ENCODE assay signal across 1 cellular context in the genomic region with DNA sequence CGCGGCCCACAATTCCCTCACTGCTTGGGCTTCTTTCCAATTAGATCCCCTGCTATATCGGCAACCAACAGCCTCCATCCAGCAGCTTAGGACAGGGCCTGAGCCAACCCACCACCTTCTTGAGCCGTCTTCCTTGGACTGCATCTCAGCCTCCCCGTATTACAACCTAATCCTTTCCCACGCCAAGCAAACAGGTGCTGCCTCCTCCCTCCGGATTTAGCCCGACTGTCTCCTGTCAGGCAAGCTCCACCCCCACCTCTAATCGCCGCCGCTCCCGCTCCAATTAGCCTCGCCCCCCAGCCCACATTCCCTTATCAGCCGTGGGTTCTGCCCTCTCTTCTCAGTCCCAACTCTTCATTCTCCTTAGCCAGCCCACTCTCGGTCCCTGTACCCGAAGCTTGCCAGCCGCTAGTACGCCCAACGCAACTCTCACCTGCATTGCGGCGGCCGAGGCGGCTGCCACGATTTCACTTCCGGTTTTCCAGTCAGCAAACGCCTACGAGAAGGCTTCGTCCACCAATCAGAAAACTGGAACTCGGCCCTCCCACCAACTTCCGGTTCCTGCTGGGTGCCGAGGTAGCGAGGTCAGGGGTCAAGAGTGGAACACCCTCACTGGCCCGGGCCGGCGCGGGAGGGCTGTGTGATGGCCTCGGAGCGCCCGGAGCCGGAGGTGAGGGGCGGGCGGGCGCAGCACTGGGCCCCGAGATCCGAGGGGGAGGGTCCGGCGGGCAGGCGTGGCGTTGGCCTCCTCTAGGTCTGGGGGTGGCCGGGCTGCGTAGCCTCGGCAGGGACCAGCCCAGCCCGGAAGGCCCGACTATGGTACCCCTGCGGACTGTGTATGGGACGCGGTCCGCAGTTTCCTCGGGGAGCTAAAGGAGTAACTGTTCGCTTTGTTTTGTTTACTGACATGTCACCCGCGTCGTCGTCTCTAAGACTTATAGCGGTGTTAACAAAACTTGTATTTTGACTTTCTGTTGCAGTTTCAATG.
TF ChIP-seq lines count a peak whose summit lies in the region.

A gene with protein sequence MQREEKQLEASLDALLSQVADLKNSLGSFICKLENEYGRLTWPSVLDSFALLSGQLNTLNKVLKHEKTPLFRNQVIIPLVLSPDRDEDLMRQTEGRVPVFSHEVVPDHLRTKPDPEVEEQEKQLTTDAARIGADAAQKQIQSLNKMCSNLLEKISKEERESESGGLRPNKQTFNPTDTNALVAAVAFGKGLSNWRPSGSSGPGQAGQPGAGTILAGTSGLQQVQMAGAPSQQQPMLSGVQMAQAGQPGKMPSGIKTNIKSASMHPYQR (minus strand): TSS at position 475 of the 988 bp plus-strand sequence. CDS start 36 bp downstream, at position 439.
Gene SZT2, plus strand, starts transcription at position 574 of the 988 bp plus-strand sequence. Its CDS starts 70 bp downstream, at position 644.

TF ChIP-seq in WTC11, 78 proteins besides CTCF, POLR2A, EP300 and RAD21 (continued from another document and continues in another):
- TF ChIP-seq, protein P1, sequence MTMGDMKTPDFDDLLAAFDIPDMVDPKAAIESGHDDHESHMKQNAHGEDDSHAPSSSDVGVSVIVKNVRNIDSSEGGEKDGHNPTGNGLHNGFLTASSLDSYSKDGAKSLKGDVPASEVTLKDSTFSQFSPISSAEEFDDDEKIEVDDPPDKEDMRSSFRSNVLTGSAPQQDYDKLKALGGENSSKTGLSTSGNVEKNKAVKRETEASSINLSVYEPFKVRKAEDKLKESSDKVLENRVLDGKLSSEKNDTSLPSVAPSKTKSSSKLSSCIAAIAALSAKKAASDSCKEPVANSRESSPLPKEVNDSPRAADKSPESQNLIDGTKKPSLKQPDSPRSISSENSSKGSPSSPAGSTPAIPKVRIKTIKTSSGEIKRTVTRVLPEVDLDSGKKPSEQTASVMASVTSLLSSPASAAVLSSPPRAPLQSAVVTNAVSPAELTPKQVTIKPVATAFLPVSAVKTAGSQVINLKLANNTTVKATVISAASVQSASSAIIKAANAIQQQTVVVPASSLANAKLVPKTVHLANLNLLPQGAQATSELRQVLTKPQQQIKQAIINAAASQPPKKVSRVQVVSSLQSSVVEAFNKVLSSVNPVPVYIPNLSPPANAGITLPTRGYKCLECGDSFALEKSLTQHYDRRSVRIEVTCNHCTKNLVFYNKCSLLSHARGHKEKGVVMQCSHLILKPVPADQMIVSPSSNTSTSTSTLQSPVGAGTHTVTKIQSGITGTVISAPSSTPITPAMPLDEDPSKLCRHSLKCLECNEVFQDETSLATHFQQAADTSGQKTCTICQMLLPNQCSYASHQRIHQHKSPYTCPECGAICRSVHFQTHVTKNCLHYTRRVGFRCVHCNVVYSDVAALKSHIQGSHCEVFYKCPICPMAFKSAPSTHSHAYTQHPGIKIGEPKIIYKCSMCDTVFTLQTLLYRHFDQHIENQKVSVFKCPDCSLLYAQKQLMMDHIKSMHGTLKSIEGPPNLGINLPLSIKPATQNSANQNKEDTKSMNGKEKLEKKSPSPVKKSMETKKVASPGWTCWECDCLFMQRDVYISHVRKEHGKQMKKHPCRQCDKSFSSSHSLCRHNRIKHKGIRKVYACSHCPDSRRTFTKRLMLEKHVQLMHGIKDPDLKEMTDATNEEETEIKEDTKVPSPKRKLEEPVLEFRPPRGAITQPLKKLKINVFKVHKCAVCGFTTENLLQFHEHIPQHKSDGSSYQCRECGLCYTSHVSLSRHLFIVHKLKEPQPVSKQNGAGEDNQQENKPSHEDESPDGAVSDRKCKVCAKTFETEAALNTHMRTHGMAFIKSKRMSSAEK (CRISPR knock-in tag; IDR thresholded peaks at IDR 0.05; ENCODE audit: borderline replicate concordance), result no peak
- no peak for TF ChIP-seq ZNF423 (CRISPR knock-in tag; IDR thresholded peaks at IDR 0.05)
- TF ChIP-seq, protein P2, sequence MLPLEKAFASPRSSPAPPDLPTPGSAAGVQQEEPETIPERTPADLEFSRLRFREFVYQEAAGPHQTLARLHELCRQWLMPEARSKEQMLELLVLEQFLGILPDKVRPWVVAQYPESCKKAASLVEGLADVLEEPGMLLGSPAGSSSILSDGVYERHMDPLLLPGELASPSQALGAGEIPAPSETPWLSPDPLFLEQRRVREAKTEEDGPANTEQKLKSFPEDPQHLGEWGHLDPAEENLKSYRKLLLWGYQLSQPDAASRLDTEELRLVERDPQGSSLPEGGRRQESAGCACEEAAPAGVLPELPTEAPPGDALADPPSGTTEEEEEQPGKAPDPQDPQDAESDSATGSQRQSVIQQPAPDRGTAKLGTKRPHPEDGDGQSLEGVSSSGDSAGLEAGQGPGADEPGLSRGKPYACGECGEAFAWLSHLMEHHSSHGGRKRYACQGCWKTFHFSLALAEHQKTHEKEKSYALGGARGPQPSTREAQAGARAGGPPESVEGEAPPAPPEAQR (CRISPR knock-in tag; IDR thresholded peaks at IDR 0.05), result no peak
- TF ChIP-seq ELF4 (CRISPR knock-in tag; IDR thresholded peaks at IDR 0.05; ENCODE audit: low read depth), result no peak
- TF ChIP-seq, protein P3, sequence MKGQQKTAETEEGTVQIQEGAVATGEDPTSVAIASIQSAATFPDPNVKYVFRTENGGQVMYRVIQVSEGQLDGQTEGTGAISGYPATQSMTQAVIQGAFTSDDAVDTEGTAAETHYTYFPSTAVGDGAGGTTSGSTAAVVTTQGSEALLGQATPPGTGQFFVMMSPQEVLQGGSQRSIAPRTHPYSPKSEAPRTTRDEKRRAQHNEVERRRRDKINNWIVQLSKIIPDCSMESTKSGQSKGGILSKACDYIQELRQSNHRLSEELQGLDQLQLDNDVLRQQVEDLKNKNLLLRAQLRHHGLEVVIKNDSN (CRISPR knock-in tag; IDR thresholded peaks at IDR 0.05), result no peak; the same call in 1 of the 2 replicates
- TF ChIP-seq SP1 (CRISPR knock-in tag; conservative IDR thresholded peaks at IDR 0.05), result peak; percentile 40; the same call in 1 of the 2 replicates
- no peak for TF ChIP-seq ZNF219 (CRISPR knock-in tag; IDR thresholded peaks at IDR 0.05; ENCODE audit: borderline replicate concordance)
- TF ChIP-seq PREB (CRISPR knock-in tag; IDR thresholded peaks at IDR 0.05; ENCODE audit: borderline replicate concordance), result no peak
- peak; percentile 67; the same call in 1 of the 2 replicates for TF ChIP-seq NFE2L1 (CRISPR knock-in tag; IDR thresholded peaks at IDR 0.05)
- TF ChIP-seq SMAD4 (CRISPR knock-in tag; IDR thresholded peaks at IDR 0.05), result no peak
- TF ChIP-seq NFATC4 (CRISPR knock-in tag; IDR thresholded peaks at IDR 0.05), result no peak
- TF ChIP-seq SOX15 (CRISPR knock-in tag; IDR thresholded peaks at IDR 0.05), result no peak
- TF ChIP-seq HMGXB4 (CRISPR knock-in tag; IDR thresholded peaks at IDR 0.05), result peak; percentile 38; the same call in 1 of the 2 replicates
- TF ChIP-seq NFYB (CRISPR knock-in tag; conservative IDR thresholded peaks at IDR 0.05; ENCODE audit: low read depth), result peak; percentile 65
- TF ChIP-seq FOXJ3 (CRISPR knock-in tag; IDR thresholded peaks at IDR 0.05; ENCODE audit: borderline replicate concordance), result no peak
- TF ChIP-seq ZNF396 (CRISPR knock-in tag; IDR thresholded peaks at IDR 0.05; ENCODE audit: borderline replicate concordance), result no peak
- no peak for TF ChIP-seq ZNF425 (CRISPR knock-in tag; conservative IDR thresholded peaks at IDR 0.05)
- peak; percentile 97 for TF ChIP-seq GABPB1 (CRISPR knock-in tag; IDR thresholded peaks at IDR 0.05)
- TF ChIP-seq IRF2 (CRISPR knock-in tag; IDR thresholded peaks at IDR 0.05; ENCODE audit: borderline replicate concordance, low read depth), result no peak
- no peak for TF ChIP-seq E2F5 (CRISPR knock-in tag; IDR thresholded peaks at IDR 0.05)
- TF ChIP-seq EMX1 (CRISPR knock-in tag; IDR thresholded peaks at IDR 0.05), result no peak
- no peak for TF ChIP-seq MLX (CRISPR knock-in tag; IDR thresholded peaks at IDR 0.05)
- TF ChIP-seq, protein P4, sequence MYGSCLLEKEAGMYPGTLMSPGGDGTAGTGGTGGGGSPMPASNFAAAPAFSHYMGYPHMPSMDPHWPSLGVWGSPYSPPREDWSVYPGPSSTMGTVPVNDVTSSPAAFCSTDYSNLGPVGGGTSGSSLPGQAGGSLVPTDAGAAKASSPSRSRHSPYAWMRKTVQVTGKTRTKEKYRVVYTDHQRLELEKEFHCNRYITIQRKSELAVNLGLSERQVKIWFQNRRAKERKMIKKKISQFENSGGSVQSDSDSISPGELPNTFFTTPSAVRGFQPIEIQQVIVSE (CRISPR knock-in tag; IDR thresholded peaks at IDR 0.05; ENCODE audit: borderline replicate concordance), result no peak
- TF ChIP-seq, protein P5, sequence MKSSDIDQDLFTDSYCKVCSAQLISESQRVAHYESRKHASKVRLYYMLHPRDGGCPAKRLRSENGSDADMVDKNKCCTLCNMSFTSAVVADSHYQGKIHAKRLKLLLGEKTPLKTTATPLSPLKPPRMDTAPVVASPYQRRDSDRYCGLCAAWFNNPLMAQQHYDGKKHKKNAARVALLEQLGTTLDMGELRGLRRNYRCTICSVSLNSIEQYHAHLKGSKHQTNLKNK (CRISPR knock-in tag; IDR thresholded peaks at IDR 0.05), result no peak
- no peak for TF ChIP-seq JAZF1 (CRISPR knock-in tag; IDR thresholded peaks at IDR 0.05)
- no peak for TF ChIP-seq ATF2 (CRISPR knock-in tag; IDR thresholded peaks at IDR 0.05; ENCODE audit: borderline replicate concordance, low read depth)
